1 cellular context compared by ENCODE assay signal in the genomic region with DNA sequence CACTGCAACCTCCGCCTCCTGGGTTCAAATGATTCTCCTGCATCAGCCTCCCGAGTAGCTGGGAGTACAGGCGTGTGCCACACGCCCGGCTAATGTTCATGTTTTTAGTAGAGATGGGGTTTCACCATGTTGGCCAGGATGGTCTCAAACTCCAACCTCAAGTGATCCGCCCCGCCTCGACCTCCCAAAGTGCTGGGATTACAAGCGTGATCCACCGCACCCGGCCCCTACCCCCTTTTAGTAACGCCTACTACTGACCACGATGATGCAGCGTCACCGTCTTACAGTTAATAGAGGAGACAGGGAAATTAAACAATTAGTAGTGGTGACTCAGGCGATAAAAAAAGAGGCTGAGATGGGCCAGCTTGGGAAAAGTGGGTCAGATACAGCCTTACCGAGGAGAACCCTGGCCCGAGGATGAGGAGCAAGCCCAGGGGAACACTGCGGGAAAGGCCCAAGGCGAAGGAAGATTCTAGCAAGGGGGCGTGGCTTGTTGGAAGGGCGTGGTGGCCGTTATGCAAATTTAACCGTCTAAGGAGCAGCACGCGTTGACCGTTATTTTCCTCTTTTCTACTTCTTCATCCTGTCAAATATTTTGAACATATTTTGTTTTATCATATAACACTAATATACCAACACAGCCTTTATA.
TF ChIP-seq lines count a peak whose summit lies in the region.

No MANE protein-coding gene starts in this region.

TF ChIP-seq in IMR-90, 13 proteins besides CTCF, POLR2A, EP300 and RAD21:
- TF ChIP-seq NFE2L2 (IDR thresholded peaks at IDR 0.05; ENCODE audit: low read depth, low read length), result no peak
- TF ChIP-seq CHD1 (IDR thresholded peaks at IDR 0.05; ENCODE audit: low read depth, low read length), result no peak
- no peak for TF ChIP-seq SMC3 (IDR thresholded peaks at IDR 0.05; ENCODE audit: low read depth, low read length)
- TF ChIP-seq RFX5 (IDR thresholded peaks at IDR 0.05; ENCODE audit: low read depth, low read length), result no peak
- TF ChIP-seq BHLHE40 (IDR thresholded peaks at IDR 0.05; ENCODE audit: low read depth, low read length), result no peak
- TF ChIP-seq RCOR1 (IDR thresholded peaks at IDR 0.05; ENCODE audit: insufficient replicate concordance, low read length), result no peak
- TF ChIP-seq, protein P1, sequence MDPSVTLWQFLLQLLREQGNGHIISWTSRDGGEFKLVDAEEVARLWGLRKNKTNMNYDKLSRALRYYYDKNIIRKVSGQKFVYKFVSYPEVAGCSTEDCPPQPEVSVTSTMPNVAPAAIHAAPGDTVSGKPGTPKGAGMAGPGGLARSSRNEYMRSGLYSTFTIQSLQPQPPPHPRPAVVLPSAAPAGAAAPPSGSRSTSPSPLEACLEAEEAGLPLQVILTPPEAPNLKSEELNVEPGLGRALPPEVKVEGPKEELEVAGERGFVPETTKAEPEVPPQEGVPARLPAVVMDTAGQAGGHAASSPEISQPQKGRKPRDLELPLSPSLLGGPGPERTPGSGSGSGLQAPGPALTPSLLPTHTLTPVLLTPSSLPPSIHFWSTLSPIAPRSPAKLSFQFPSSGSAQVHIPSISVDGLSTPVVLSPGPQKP (IDR thresholded peaks at IDR 0.05; ENCODE audit: borderline replicate concordance, low read depth, low read length), result no peak
- TF ChIP-seq, protein P2, sequence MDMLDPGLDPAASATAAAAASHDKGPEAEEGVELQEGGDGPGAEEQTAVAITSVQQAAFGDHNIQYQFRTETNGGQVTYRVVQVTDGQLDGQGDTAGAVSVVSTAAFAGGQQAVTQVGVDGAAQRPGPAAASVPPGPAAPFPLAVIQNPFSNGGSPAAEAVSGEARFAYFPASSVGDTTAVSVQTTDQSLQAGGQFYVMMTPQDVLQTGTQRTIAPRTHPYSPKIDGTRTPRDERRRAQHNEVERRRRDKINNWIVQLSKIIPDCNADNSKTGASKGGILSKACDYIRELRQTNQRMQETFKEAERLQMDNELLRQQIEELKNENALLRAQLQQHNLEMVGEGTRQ (IDR thresholded peaks at IDR 0.05; ENCODE audit: low read depth, low read length), result no peak
- no peak for TF ChIP-seq CEBPB (IDR thresholded peaks at IDR 0.05; ENCODE audit: low read depth, low read length)
- no peak for TF ChIP-seq FOS (IDR thresholded peaks at IDR 0.05; ENCODE audit: low read depth, low read length)
- TF ChIP-seq MAZ (IDR thresholded peaks at IDR 0.05; ENCODE audit: borderline replicate concordance, low read depth, low read length), result no peak
- TF ChIP-seq MXI1 (IDR thresholded peaks at IDR 0.05; ENCODE audit: borderline replicate concordance, low read depth, low read length), result no peak
- no peak for TF ChIP-seq MAFK (IDR thresholded peaks at IDR 0.05; ENCODE audit: low read depth, low read length)
